In the genomic region with DNA sequence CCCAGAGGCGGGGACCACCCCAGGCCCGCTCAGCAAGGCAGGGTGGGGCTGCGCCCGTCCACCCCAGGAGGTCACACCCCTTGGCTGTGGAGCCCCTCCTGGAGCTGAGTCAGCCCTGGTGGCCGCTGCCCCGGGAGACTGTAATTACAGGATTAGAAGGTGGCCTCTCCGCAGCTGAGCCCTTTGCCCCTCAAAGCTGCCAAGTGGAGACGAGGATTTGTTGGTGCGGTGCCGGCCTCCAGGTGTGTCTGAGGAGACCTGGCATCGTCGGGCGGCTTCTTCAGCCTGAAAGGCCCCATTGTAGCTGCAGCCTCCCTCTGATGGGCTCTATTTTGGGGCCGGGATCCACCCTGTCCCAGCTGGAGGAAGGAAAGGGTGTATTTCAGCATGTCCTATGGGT, we compare ENCODE assay signal across 1 cellular context.
TF ChIP-seq lines count a peak whose summit lies in the region.

No MANE protein-coding gene starts in this region.

TF ChIP-seq in HCT116, 20 proteins besides CTCF, POLR2A, EP300 and RAD21 (continued from another document):
- no peak for TF ChIP-seq SP1 (IDR thresholded peaks at IDR 0.05; ENCODE audit: low read depth)
- TF ChIP-seq ZFX (IDR thresholded peaks at IDR 0.05) = no peak
- no peak for TF ChIP-seq ELF1 (IDR thresholded peaks at IDR 0.05; ENCODE audit: borderline replicate concordance, low read depth)
- no peak for TF ChIP-seq EZH2phosphoT487 (IDR thresholded peaks at IDR 0.05; ENCODE audit: borderline replicate concordance)
- no peak for TF ChIP-seq YY1 (IDR thresholded peaks at IDR 0.05; ENCODE audit: extremely low read depth, insufficient replicate concordance, low read depth, low read length)
- TF ChIP-seq, protein P1, sequence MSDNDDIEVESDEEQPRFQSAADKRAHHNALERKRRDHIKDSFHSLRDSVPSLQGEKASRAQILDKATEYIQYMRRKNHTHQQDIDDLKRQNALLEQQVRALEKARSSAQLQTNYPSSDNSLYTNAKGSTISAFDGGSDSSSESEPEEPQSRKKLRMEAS (IDR thresholded peaks at IDR 0.05) = no peak
- no peak for TF ChIP-seq SIN3A (IDR thresholded peaks at IDR 0.05; ENCODE audit: low read depth)
- no peak for TF ChIP-seq EGR1 (IDR thresholded peaks at IDR 0.05; ENCODE audit: low read depth)
- no peak for TF ChIP-seq EZH2 (IDR thresholded peaks at IDR 0.05)
- TF ChIP-seq, protein P2, sequence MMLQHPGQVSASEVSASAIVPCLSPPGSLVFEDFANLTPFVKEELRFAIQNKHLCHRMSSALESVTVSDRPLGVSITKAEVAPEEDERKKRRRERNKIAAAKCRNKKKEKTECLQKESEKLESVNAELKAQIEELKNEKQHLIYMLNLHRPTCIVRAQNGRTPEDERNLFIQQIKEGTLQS (IDR thresholded peaks at IDR 0.05) = no peak
- no peak for TF ChIP-seq CEBPB (IDR thresholded peaks at IDR 0.05; ENCODE audit: low read depth)
- no peak for TF ChIP-seq FOSL1 (IDR thresholded peaks at IDR 0.05; ENCODE audit: low read depth)
- no peak for TF ChIP-seq POLR2AphosphoS5 (IDR thresholded peaks at IDR 0.05; ENCODE audit: low read depth, low read length)
- TF ChIP-seq SRF (IDR thresholded peaks at IDR 0.05; ENCODE audit: low read depth) = no peak
